1 cellular context compared by ENCODE assay signal in the genomic region with DNA sequence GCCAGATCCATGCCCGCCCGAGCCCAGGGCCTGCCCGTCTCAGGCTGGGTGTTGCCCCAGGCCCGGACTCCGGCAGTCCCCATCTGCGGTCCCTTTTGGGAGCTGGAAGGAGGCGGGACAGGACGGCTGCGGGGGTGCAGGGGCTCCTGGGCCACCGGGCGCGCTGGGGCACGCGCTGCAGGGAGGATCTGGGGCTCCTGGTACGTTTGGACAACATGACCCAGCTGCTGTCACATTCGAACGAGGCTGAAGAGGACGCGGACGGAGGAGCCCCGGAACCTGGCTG.
TF ChIP-seq lines count a peak whose summit lies in the region.

No MANE protein-coding gene starts in this region.

TF ChIP-seq in A549, 52 proteins besides CTCF, POLR2A, EP300 and RAD21 (continued from another document):
- TF ChIP-seq EHF (CRISPR knock-in tag; IDR thresholded peaks at IDR 0.05) = no peak
- TF ChIP-seq HOXB5 (CRISPR knock-in tag; IDR thresholded peaks at IDR 0.05) = no peak
- no peak for TF ChIP-seq CHD4 (IDR thresholded peaks at IDR 0.05; ENCODE audit: borderline replicate concordance)
- no peak for TF ChIP-seq NR3C1 (IDR thresholded peaks at IDR 0.05)
- TF ChIP-seq HEYL (CRISPR knock-in tag; IDR thresholded peaks at IDR 0.05) = no peak
- no peak for TF ChIP-seq HOXA7 (CRISPR knock-in tag; IDR thresholded peaks at IDR 0.05)
- no peak for TF ChIP-seq JUNB (IDR thresholded peaks at IDR 0.05)
- TF ChIP-seq MAFK (IDR thresholded peaks at IDR 0.05; ENCODE audit: partially characterized antibody) = no peak
- no peak for TF ChIP-seq RFX5 (IDR thresholded peaks at IDR 0.05)
- no peak for TF ChIP-seq ESRRA (IDR thresholded peaks at IDR 0.05; ENCODE audit: borderline replicate concordance, low read length)
- no peak for TF ChIP-seq RARB (CRISPR knock-in tag; IDR thresholded peaks at IDR 0.05)
- TF ChIP-seq, protein P1, sequence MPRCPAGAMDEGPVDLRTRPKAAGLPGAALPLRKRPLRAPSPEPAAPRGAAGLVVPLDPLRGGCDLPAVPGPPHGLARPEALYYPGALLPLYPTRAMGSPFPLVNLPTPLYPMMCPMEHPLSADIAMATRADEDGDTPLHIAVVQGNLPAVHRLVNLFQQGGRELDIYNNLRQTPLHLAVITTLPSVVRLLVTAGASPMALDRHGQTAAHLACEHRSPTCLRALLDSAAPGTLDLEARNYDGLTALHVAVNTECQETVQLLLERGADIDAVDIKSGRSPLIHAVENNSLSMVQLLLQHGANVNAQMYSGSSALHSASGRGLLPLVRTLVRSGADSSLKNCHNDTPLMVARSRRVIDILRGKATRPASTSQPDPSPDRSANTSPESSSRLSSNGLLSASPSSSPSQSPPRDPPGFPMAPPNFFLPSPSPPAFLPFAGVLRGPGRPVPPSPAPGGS (IDR thresholded peaks at IDR 0.05) = no peak
- TF ChIP-seq HMGXB4 (CRISPR knock-in tag; IDR thresholded peaks at IDR 0.05; ENCODE audit: borderline replicate concordance) = no peak
- no peak for TF ChIP-seq E2F6 (IDR thresholded peaks at IDR 0.05; ENCODE audit: borderline replicate concordance, low read depth)
- TF ChIP-seq TP53 (CRISPR knock-in tag; IDR thresholded peaks at IDR 0.05) = no peak
